20 cellular contexts compared by ENCODE assay signal in genomic region chr21:41997657-41998056, GRCh38. TPM values are rescaled to one million over a fixed set of nuclear protein-coding genes. Genes with fewer than 3 reads are reported as not detected.
DNase-seq lines count a peak whose midpoint lies in the region; ATAC-seq, FAIRE-seq and TF ChIP-seq lines count a peak whose summit lies in the region.
"Had no signal": no experiment of that assay in that cellular context is flagged by ENCODE, and none has a peak within 500 bp of the region (broad histone marks: within the 10 kb centered on the region; RNA-seq: fewer than 3 reads in every experiment).

No MANE protein-coding gene starts in this region.

- ATAC-seq in stimulated activated memory B cell treated with anti-CD40 and anti-IgM and Interleukin-4, amounts not matched to agents 10 μg/mL and 1 μg/mL and 100 μg/mL, for 72 hours, result no peak
- ATAC-seq in HG03378 (IDR thresholded peaks at IDR 0.05; ENCODE audit: unreplicated experiment) (no peak), HG02588 (IDR thresholded peaks at IDR 0.05; ENCODE audit: unreplicated experiment) (no peak), HG03342 (IDR thresholded peaks at IDR 0.05; ENCODE audit: unreplicated experiment) (no peak)
- ATAC-seq: A549 had no signal

- peak overlapping the region; percentile 66 for H3K27ac Mint-ChIP-seq in stimulated activated memory B cell treated with anti-CD40 and anti-IgM and Interleukin-4, amounts not matched to agents 10 μg/mL and 1 μg/mL and 100 μg/mL, for 72 hours
- H3K27ac Mint-ChIP-seq: CD4-positive, alpha-beta memory T cell had no signal

- no peaks in the 10 kb centered on the region for H3K27me3 Mint-ChIP-seq in stimulated activated memory B cell treated with anti-CD40 and anti-IgM and Interleukin-4, amounts not matched to agents 10 μg/mL and 1 μg/mL and 100 μg/mL, for 72 hours
- H3K27me3 Mint-ChIP-seq: CD4-positive, alpha-beta memory T cell had no signal

- DNase-seq in GM12891 (ENCODE audit: insufficient read length, low spot score) (no peak), coronary artery (ENCODE audit: low spot score) (peak; percentile 26)
- DNase-seq: 8988T; C1 segment of cervical spinal cord; Calu3; CD4-positive, alpha-beta memory T cell; COR-L47; DMS53; DMS79 treated with DMSO at 0.1 percent for 48 hours; GF-D8; GM23248; H7; HCEC 1CT had no signal

- H3K27ac ChIP-seq in coronary artery, result no peak overlapping the region
- H3K27ac ChIP-seq: A549, GM23248 had no signal

- no peak overlapping the region for H3K4me3 ChIP-seq in coronary artery
- H3K4me3 ChIP-seq: A549, GM23248 had no signal

- H3K4me3 Mint-ChIP-seq in stimulated activated memory B cell treated with anti-CD40 and anti-IgM and Interleukin-4, amounts not matched to agents 10 μg/mL and 1 μg/mL and 100 μg/mL, for 72 hours, result no peak overlapping the region
- H3K4me3 Mint-ChIP-seq: CD4-positive, alpha-beta memory T cell had no signal

- TF ChIP-seq POLR2A in GM12891 (IDR thresholded peaks at IDR 0.05; ENCODE audit: low read depth, low read length), result no peak

- FAIRE-seq in GM12891 (lab: Jason Lieb, UNC), result peak; percentile 48
- FAIRE-seq: A549, GM12892, H1 had no signal

- peaks cover 40% of the 10 kb centered on the region for H3K4me1 Mint-ChIP-seq in stimulated activated memory B cell treated with anti-CD40 and anti-IgM and Interleukin-4, amounts not matched to agents 10 μg/mL and 1 μg/mL and 100 μg/mL, for 72 hours

- no peak for TF ChIP-seq CTCF in coronary artery (IDR thresholded peaks at IDR 0.05)

- H3K9me3 Mint-ChIP-seq in stimulated activated memory B cell treated with anti-CD40 and anti-IgM and Interleukin-4, amounts not matched to agents 10 μg/mL and 1 μg/mL and 100 μg/mL, for 72 hours, result peaks cover 9% of the 10 kb centered on the region

- H3K36me3 Mint-ChIP-seq in stimulated activated memory B cell treated with anti-CD40 and anti-IgM and Interleukin-4, amounts not matched to agents 10 μg/mL and 1 μg/mL and 100 μg/mL, for 72 hours, result peaks cover 73% of the 10 kb centered on the region

TF ChIP-seq in GM12891, 5 proteins besides CTCF, POLR2A, EP300 and RAD21:
- TF ChIP-seq TAF1 (IDR thresholded peaks at IDR 0.05; ENCODE audit: low read depth, low read length), result no peak
- no peak for TF ChIP-seq SPI1 (IDR thresholded peaks at IDR 0.05; ENCODE audit: low read depth, low read length)
- TF ChIP-seq PAX5 (IDR thresholded peaks at IDR 0.05; ENCODE audit: insufficient read depth, low read length, severe bottlenecking), result no peak
- TF ChIP-seq POLR2AphosphoS5 (IDR thresholded peaks at IDR 0.05; ENCODE audit: low read depth, low read length), result no peak
- no peak for TF ChIP-seq POU2F2 (IDR thresholded peaks at IDR 0.05; ENCODE audit: low read depth, low read length)

RNA-seq across cellular contexts. Expression of gene ZBTB21, which starts 12.5 kb away (rescaled TPM):
- 6.1 TPM for polyA plus RNA-seq in GM12891 (2012; ENCODE audit: low read depth, missing spikeins)

RNA-seq across cellular contexts. Expression of gene C2CD2, which starts 43.8 kb away (rescaled TPM):
- 9.1 TPM for polyA plus RNA-seq in GM12891 (2012; ENCODE audit: low read depth, missing spikeins)
